14 cellular contexts compared by ENCODE assay signal in the genomic region with DNA sequence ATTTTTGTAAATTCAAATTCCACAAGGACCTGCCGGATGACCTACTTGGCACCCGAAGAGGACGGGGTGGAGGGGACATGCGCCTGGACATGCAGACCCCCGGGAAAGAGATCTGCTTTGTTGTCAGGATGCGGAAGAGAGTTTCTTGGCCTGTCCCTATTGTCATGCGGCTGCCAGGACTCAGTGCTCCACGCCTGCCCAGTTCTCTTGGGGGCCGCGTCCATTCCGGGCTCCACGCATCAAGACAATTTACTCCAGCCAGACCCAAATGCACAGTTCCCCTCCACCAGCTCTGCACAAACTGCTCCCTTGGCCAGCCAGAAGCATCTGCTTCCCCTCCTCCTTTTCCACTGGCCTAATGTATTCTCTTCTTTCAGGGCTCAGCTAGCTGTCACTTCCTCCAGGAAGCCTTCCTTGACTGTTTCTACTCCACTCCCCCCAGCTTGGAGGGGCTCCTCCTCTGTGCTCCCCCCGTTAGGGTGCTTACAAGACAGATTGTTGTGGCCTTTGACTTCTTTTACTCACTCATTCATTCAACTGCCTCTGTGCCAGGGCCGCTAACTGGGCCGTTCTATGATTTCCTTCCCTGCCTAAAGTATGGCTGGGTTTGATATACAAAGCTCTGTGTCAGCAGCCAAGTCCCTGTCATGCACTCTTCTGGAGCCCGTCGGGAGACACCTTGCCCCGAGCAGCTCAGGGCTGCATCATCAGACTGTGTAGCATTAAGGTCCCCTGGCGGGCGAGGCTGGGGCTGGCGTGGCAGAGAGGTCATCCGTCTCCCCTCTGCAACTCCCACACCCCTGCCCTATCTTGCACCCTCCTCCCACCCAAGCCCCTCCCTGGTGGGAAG. TPM values are rescaled to one million over a fixed set of nuclear protein-coding genes. Genes with fewer than 3 reads are reported as not detected.
DNase-seq lines count a peak whose midpoint lies in the region; ATAC-seq and TF ChIP-seq lines count a peak whose summit lies in the region.
"Had no signal": no experiment of that assay in that cellular context is flagged by ENCODE, and none has a peak within 500 bp of the region (broad histone marks: within the 10 kb centered on the region; RNA-seq: fewer than 3 reads in every experiment).

No MANE protein-coding gene starts in this region.

- H3K36me3 Mint-ChIP-seq in glutamatergic neuron (ENCODE audit: unreplicated experiment), result no peaks in the 10 kb centered on the region
- H3K36me3 Mint-ChIP-seq: T-cell had no signal

- no peaks in the 10 kb centered on the region for H3K27me3 ChIP-seq in osteoblast (ENCODE audit: insufficient read depth, low read length)

- no peak overlapping the region for H3K4me3 ChIP-seq in GM12875 (ENCODE audit: low read depth, low read length)
- peak overlapping the region; percentile 58 for H3K4me3 ChIP-seq in osteoblast (ENCODE audit: insufficient read depth, low read length)
- H3K4me3 ChIP-seq: gastrocnemius medialis had no signal

- H3K79me2 ChIP-seq in osteoblast (ENCODE audit: insufficient read depth, low read length), result no peaks in the 10 kb centered on the region

- H3K27ac ChIP-seq in RWPE1, result peak overlapping the region; percentile 75
- peak overlapping the region; percentile 59 for H3K27ac ChIP-seq in osteoblast (ENCODE audit: low read depth, low read length)
- H3K27ac ChIP-seq in caudate nucleus (ENCODE audit: low read depth, low read length), result no peak overlapping the region
- H3K27ac ChIP-seq: gastrocnemius medialis had no signal

- peaks cover 12% of the 10 kb centered on the region for H3K9me3 Mint-ChIP-seq in glutamatergic neuron (ENCODE audit: unreplicated experiment)
- H3K9me3 Mint-ChIP-seq: nephron, T-cell had no signal

- POLR2A ChIA-PET in RWPE1 (lab: Yijun Ruan, JAX; ENCODE audit: low non-redundant PET), result no interaction called here

- no peaks in the 10 kb centered on the region for H3K9me3 ChIP-seq in osteoblast (ENCODE audit: low read depth, low read length)
- H3K9me3 ChIP-seq: gastrocnemius medialis had no signal

- peaks cover 22% of the 10 kb centered on the region for H3K4me1 Mint-ChIP-seq in glutamatergic neuron (ENCODE audit: low read depth, unreplicated experiment)

- peak overlapping the region; percentile 81 for H3K27ac Mint-ChIP-seq in glutamatergic neuron (ENCODE audit: unreplicated experiment)
- H3K27ac Mint-ChIP-seq: nephron, T-cell had no signal

- peak overlapping the region; percentile 83 for H3K4me2 ChIP-seq in osteoblast (ENCODE audit: insufficient read depth, low read length)

- H3K36me3 ChIP-seq in osteoblast (ENCODE audit: insufficient read depth, low read length), result no peaks in the 10 kb centered on the region
- H3K36me3 ChIP-seq: gastrocnemius medialis had no signal

- H3K4me3 Mint-ChIP-seq in glutamatergic neuron (ENCODE audit: unreplicated experiment), result no peak overlapping the region
- H3K4me3 Mint-ChIP-seq: T-cell had no signal

- H2AFZ ChIP-seq in osteoblast (ENCODE audit: low read length), result peak overlapping the region; percentile 71

- peaks cover 19% of the 10 kb centered on the region for H3K27me3 Mint-ChIP-seq in glutamatergic neuron (ENCODE audit: unreplicated experiment)

- TF ChIP-seq CTCF in GM12875 (IDR thresholded peaks at IDR 0.05; ENCODE audit: borderline replicate concordance, insufficient read depth, low read depth, low read length) (peak; percentile 56), RWPE1 (conservative IDR thresholded peaks at IDR 0.05; ENCODE audit: low read depth) (no peak; the same call in 1 of the 2 replicates), glutamatergic neuron (IDR thresholded peaks at IDR 0.05; ENCODE audit: partially characterized antibody, unreplicated experiment) (no peak), osteoblast (IDR thresholded peaks at IDR 0.05; ENCODE audit: extremely low read depth, low read depth, low read length) (no peak)

- H3K4me1 ChIP-seq in osteoblast (ENCODE audit: insufficient read depth, low read length), result peaks cover 54% of the 10 kb centered on the region
- H3K4me1 ChIP-seq: gastrocnemius medialis had no signal

- no peaks in the 10 kb centered on the region for H4K20me1 ChIP-seq in osteoblast (ENCODE audit: insufficient read depth, low read length)

- no peak for DNase-seq in RWPE1 (ENCODE audit: low spot score)
- no peak for DNase-seq in glutamatergic neuron
- DNase-seq in osteoblast (ENCODE audit: insufficient read length, low spot score, missing footprints), result peak; percentile 95
- DNase-seq in NCI-H1105 (lab: John Stamatoyannopoulos, UW), result no peak
- DNase-seq in caudate nucleus (lab: John Stamatoyannopoulos, UW), result no peak
- no peak for DNase-seq in OCI-M2 (lab: John Stamatoyannopoulos, UW; ENCODE audit: unreplicated experiment)
- DNase-seq: activated T-cell treated with anti-CD3 and anti-CD28 coated beads for 4 hours; gastrocnemius medialis; stimulated activated CD4-positive, alpha-beta T cell treated with anti-CD3 and anti-CD28 coated beads, Interleukin-1b, Interleukin-23, amount 100 ng/mL, for 48 hours; substantia nigra; T-cell had no signal

- CTCF ChIA-PET in RWPE1 (lab: Yijun Ruan, JAX), result interaction anchor here (1.2 to 1.4 kb wide), 4 partner anchors 19 to 228 kb away, joined by 4 read pairs; no protein-coding TSS in a partner anchor

- ATAC-seq in GM18870 (IDR thresholded peaks at IDR 0.05; ENCODE audit: unreplicated experiment), result no peak
- ATAC-seq: gastrocnemius medialis, T-cell had no signal

RNA-seq across cellular contexts. Expression of gene FIBCD1, which starts 6.6 kb away (rescaled TPM):
- not detected for total RNA-seq in glutamatergic neuron (ENCODE audit: unreplicated experiment)
- total RNA-seq in osteoblast, result 5.1 and 5.3 TPM in 2 replicates
- total RNA-seq: gastrocnemius medialis, T-cell had no signal

RNA-seq across cellular contexts. Expression of gene QRFP, which starts 35.8 kb away (rescaled TPM):
- total RNA-seq in glutamatergic neuron (ENCODE audit: unreplicated experiment), result not detected
- total RNA-seq in osteoblast, result not detected in 2 replicates
- total RNA-seq: gastrocnemius medialis, T-cell had no signal
